17 cellular contexts compared by ENCODE assay signal in the genomic region with DNA sequence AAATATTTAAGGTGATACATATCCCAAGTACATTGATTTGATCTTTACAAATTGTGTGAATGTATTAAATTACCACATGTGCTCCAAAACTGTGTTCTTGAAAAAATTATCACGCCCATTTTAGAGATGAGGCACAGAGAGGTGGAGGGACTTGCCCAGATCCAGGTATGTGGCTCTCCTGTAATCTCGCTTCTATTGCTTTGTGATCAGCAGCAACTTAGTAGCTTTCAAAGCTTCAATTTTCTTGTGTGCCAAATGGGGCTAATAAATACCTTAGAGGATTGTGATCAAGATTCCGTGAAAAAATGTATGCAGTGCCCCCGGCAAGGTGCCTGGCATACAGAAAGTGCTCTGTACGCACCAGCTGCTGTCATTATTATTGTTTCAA. TPM values are rescaled to one million over a fixed set of nuclear protein-coding genes. Genes with fewer than 3 reads are reported as not detected.
A peak's percentile ranks its signal among the peaks of the same experiment; 100 is the strongest.
DNase-seq lines count a peak whose midpoint lies in the region; ATAC-seq and TF ChIP-seq lines count a peak whose summit lies in the region.
"Had no signal": no experiment of that assay in that cellular context is flagged by ENCODE, and none has a peak within 500 bp of the region (broad histone marks: within the 10 kb centered on the region; RNA-seq: fewer than 3 reads in every experiment).

No MANE protein-coding gene starts in this region.

- peak overlapping the region; percentile 97 for H3K27ac Mint-ChIP-seq in activated T-cell treated with anti-CD3 and anti-CD28 coated beads, Interleukin-2, amount 50 U/mL, for 24 hours
- peak overlapping the region; percentile 96 for H3K27ac Mint-ChIP-seq in endodermal cell

- ATAC-seq in left colon, result no peak
- ATAC-seq: stimulated activated naive CD8-positive, alpha-beta T cell treated with anti-CD3 and anti-CD28 coated beads, Interleukin-15, Interleukin-2, amounts not matched to agents 100 U/mL and 50 U/mL, for 24 hours had no signal

- H3K27me3 Mint-ChIP-seq in activated T-cell treated with anti-CD3 and anti-CD28 coated beads, Interleukin-2, amount 50 U/mL, for 24 hours, result no peaks in the 10 kb centered on the region
- no peaks in the 10 kb centered on the region for H3K27me3 Mint-ChIP-seq in endodermal cell (ENCODE audit: insufficient read depth)

- H3K9me3 ChIP-seq in Peyer's patch (no peaks in the 10 kb centered on the region), endodermal cell (ENCODE audit: control insufficient read depth, low read length) (no peaks in the 10 kb centered on the region), prostate gland (no peaks in the 10 kb centered on the region), adrenal gland (replicated peaks in 1 of 3) (no peaks in the 10 kb centered on the region)
- H3K9me3 ChIP-seq: vagina had no signal

- peak overlapping the region in 3 of 4 donors; percentile 52 to 91 (median 81) for H3K27ac ChIP-seq in Peyer's patch
- H3K27ac ChIP-seq in endodermal cell (ENCODE audit: low read depth, low read length), result no peak overlapping the region
- H3K27ac ChIP-seq in prostate gland, result peak overlapping the region; percentile 66 to 73
- no peak overlapping the region for H3K27ac ChIP-seq in adrenal gland
- H3K27ac ChIP-seq: coronary artery, epithelial cell of prostate, vagina had no signal

- no peak overlapping the region for H3K4me3 Mint-ChIP-seq in activated T-cell treated with anti-CD3 and anti-CD28 coated beads, Interleukin-2, amount 50 U/mL, for 24 hours
- H3K4me3 Mint-ChIP-seq in endodermal cell, result peak overlapping the region; percentile 27
- H3K4me3 Mint-ChIP-seq: H9 had no signal

- intact Hi-C loops in prostate gland (cut with DNase I), result no loop called here
- intact Hi-C loops in left colon (cut with DNase I, micrococcal nuclease), result no loop called here
- intact Hi-C loops in adrenal gland (cut with DNase I), result no loop called here

- H3K36me3 Mint-ChIP-seq in activated T-cell treated with anti-CD3 and anti-CD28 coated beads, Interleukin-2, amount 50 U/mL, for 24 hours (ENCODE audit: low read depth), result peaks cover 16% of the 10 kb centered on the region
- no peaks in the 10 kb centered on the region for H3K36me3 Mint-ChIP-seq in endodermal cell (ENCODE audit: low read depth)

- no peaks in the 10 kb centered on the region for H3K27me3 ChIP-seq in Peyer's patch
- H3K27me3 ChIP-seq in endodermal cell (ENCODE audit: control insufficient read depth, insufficient read depth, low read length, poor library complexity, severe bottlenecking), result no peaks in the 10 kb centered on the region
- no peaks in the 10 kb centered on the region for H3K27me3 ChIP-seq in prostate gland (replicated peaks; ENCODE audit: insufficient read depth)
- no peaks in the 10 kb centered on the region for H3K27me3 ChIP-seq in adrenal gland
- H3K27me3 ChIP-seq: vagina had no signal

- H3K4me1 Mint-ChIP-seq in activated T-cell treated with anti-CD3 and anti-CD28 coated beads, Interleukin-2, amount 50 U/mL, for 24 hours (ENCODE audit: low read depth), result peaks cover 78% of the 10 kb centered on the region
- H3K4me1 Mint-ChIP-seq in endodermal cell, result peaks cover 53% of the 10 kb centered on the region

- H3K4me3 ChIP-seq in Peyer's patch (no peak overlapping the region), endodermal cell (ENCODE audit: low read length) (peak overlapping the region; percentile 0), prostate gland (no peak overlapping the region), adrenal gland (no peak overlapping the region)
- H3K4me3 ChIP-seq: coronary artery, skin epidermis, vagina had no signal

- whole genome bisulfite sequencing in endodermal cell (ENCODE audit: insufficient coverage in 1 of 2, insufficient read length in 1 of 2), 2 experiments, result 90 to 91% methylated on average over 5 of the region's 5 CpGs
- WGBS in prostate gland, result 59% methylated on average over 5 of the region's 5 CpGs
- 90 to 95% (median 94%) methylated on average over 5 of the region's 5 CpGs for WGBS in adrenal gland, 4 donors

- no peak for TF ChIP-seq POLR2A in Peyer's patch (IDR thresholded peaks at IDR 0.05)
- TF ChIP-seq POLR2A in prostate gland (IDR thresholded peaks at IDR 0.05), result no peak
- TF ChIP-seq POLR2A in adrenal gland (IDR thresholded peaks at IDR 0.05), result no peak

- H3K36me3 ChIP-seq in Peyer's patch (no peaks in the 10 kb centered on the region), endodermal cell (ENCODE audit: control insufficient read depth, insufficient read depth, low read length) (no peaks in the 10 kb centered on the region), prostate gland (no peaks in the 10 kb centered on the region), adrenal gland (replicated peaks in 1 of 2) (no peaks in the 10 kb centered on the region)
- H3K36me3 ChIP-seq: vagina had no signal

- no peak for DNase-seq in activated T-cell treated with anti-CD3 and anti-CD28 coated beads, Interleukin-2, amount 50 U/mL, for 24 hours
- no peak for DNase-seq in activated T-cell treated with anti-CD3 and anti-CD28 coated beads, Interleukin-2, amount 50 U/mL, for 48 hours
- no peak for DNase-seq in Peyer's patch
- no peak for DNase-seq in endodermal cell
- no peak for DNase-seq in prostate gland (ENCODE audit: low spot score)
- DNase-seq in left colon, result no peak
- DNase-seq in adrenal gland, result no peak
- DNase-seq in HK-2 (ENCODE audit: unreplicated experiment), result no peak
- DNase-seq: activated T-cell treated with anti-CD3 and anti-CD28 coated beads, Interleukin-2, amount 50 U/mL, for 1 hour; aorta; H9; NCI-H774; stimulated activated naive CD8-positive, alpha-beta T cell treated with anti-CD3 and anti-CD28 coated beads, Interleukin-15, Interleukin-2, amounts not matched to agents 100 U/mL and 50 U/mL, for 24 hours had no signal

- no peaks in the 10 kb centered on the region for H3K9me3 Mint-ChIP-seq in activated T-cell treated with anti-CD3 and anti-CD28 coated beads, Interleukin-2, amount 50 U/mL, for 24 hours
- no peaks in the 10 kb centered on the region for H3K9me3 Mint-ChIP-seq in endodermal cell
- H3K9me3 Mint-ChIP-seq: H9 had no signal

- H3K9ac ChIP-seq in endodermal cell (ENCODE audit: extremely low read depth, low read length, poor library complexity, severe bottlenecking), result no peak overlapping the region

- TF ChIP-seq CTCF in Peyer's patch (IDR thresholded peaks at IDR 0.05), result no peak
- TF ChIP-seq CTCF in endodermal cell (conservative IDR thresholded peaks at IDR 0.05), result no peak
- no peak for TF ChIP-seq CTCF in prostate gland (IDR thresholded peaks at IDR 0.05)
- no peak for TF ChIP-seq CTCF in adrenal gland (IDR thresholded peaks at IDR 0.05)

- H3K4me1 ChIP-seq in Peyer's patch (peaks cover 0 to 80% (median 12%) of the 10 kb centered on the region in 4 donors), endodermal cell (ENCODE audit: control insufficient read depth, insufficient read depth, low read length) (peaks cover 22% of the 10 kb centered on the region), prostate gland (replicated peaks) (peaks cover 19% of the 10 kb centered on the region), adrenal gland (replicated peaks in 1 of 2) (peaks cover 0 to 7% of the 10 kb centered on the region in 2 donors)

RNA-seq across cellular contexts. Expression of gene PTPRJ, which starts 18.0 kb away (rescaled TPM):
- total RNA-seq in Peyer's patch, result 10 to 100 TPM; 28.1 to 50.1 (median 37.5) TPM
- total RNA-seq in endodermal cell, result 10 to 100 TPM; 26.5 to 37.4 TPM
- 11.9 TPM for polyA plus RNA-seq in endodermal cell (2013, experiment 1 of 2)
- polyA plus RNA-seq in endodermal cell (2013, experiment 2 of 2), result 12.4 TPM
- total RNA-seq in prostate gland, result 10 to 100 TPM; 24.9 to 48.0 TPM
- 10 to 100 TPM; 38.5 to 58.9 TPM for total RNA-seq in left colon
- 10 to 100 TPM in 6 of 8 donors, 1 to 10 TPM in 2; 3.9 to 16.9 (median 12.5) TPM for total RNA-seq in adrenal gland
- polyA plus RNA-seq in adrenal gland, result 1 to 10 TPM; 1.4 to 4.0 (median 2.3) TPM

Comparison
In these comparisons a context has a peak if more than half of its experiments do, and no peak if none do; other contexts are left out.
1. H3K27ac ChIP-seq: peak in Peyer's patch (3 of 4) and prostate gland (2 of 2); none in endodermal cell (single experiment) and adrenal gland (0 of 5).